In the genomic region with DNA sequence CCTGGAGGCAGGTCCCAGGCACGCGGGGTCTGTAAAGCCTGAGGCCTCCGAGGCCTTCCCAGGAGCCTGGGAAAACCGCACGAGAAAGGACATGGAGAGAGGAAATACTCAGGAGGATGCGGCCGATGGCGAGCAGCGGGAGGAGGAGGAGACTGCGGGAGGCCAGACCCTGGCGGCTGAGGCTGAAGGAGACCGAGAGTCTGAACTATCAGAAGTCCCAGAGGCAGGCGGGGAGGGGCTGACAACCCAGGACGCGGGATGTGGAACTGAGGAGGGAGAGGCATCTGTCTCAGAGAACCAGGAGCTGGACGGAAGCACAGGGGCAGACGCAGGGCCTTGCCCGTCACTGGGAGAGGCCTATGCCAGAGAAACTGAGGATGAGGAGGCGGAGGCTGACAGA, we compare ENCODE assay signal across 1 cellular context.
TF ChIP-seq lines count a peak whose summit lies in the region.

No MANE protein-coding gene starts in this region.

TF ChIP-seq in K562, 482 proteins besides CTCF, POLR2A, EP300 and RAD21:
- TF ChIP-seq, protein P1, sequence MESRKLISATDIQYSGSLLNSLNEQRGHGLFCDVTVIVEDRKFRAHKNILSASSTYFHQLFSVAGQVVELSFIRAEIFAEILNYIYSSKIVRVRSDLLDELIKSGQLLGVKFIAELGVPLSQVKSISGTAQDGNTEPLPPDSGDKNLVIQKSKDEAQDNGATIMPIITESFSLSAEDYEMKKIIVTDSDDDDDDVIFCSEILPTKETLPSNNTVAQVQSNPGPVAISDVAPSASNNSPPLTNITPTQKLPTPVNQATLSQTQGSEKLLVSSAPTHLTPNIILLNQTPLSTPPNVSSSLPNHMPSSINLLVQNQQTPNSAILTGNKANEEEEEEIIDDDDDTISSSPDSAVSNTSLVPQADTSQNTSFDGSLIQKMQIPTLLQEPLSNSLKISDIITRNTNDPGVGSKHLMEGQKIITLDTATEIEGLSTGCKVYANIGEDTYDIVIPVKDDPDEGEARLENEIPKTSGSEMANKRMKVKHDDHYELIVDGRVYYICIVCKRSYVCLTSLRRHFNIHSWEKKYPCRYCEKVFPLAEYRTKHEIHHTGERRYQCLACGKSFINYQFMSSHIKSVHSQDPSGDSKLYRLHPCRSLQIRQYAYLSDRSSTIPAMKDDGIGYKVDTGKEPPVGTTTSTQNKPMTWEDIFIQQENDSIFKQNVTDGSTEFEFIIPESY (CRISPR knock-in tag; IDR thresholded peaks at IDR 0.05): peak; percentile 47; the same call in 1 of the 2 replicates
- TF ChIP-seq ZNF316 (IDR thresholded peaks at IDR 0.05): no peak
